17 cellular contexts compared by ENCODE assay signal in genomic region chr1:1332774-1333480, GRCh38. TPM values are rescaled to one million over a fixed set of nuclear protein-coding genes. Genes with fewer than 3 reads are reported as not detected.
A peak's percentile ranks its signal among the peaks of the same experiment; 100 is the strongest.
DNase-seq lines count a peak whose midpoint lies in the region; ATAC-seq and TF ChIP-seq lines count a peak whose summit lies in the region.
"Had no signal": no experiment of that assay in that cellular context is flagged by ENCODE, and none has a peak within 500 bp of the region (broad histone marks: within the 10 kb centered on the region; RNA-seq: fewer than 3 reads in every experiment).

No MANE protein-coding gene starts in this region.

- H3K36me3 Mint-ChIP-seq in activated CD4-positive, alpha-beta memory T cell treated with anti-CD3 and anti-CD28 coated beads for 36 hours, result no peaks in the 10 kb centered on the region
- H3K36me3 Mint-ChIP-seq: natural killer cell treated with Interleukin-12 subunit alpha and Interleukin-12 subunit beta and Interleukin-15 and Interleukin-18, amount 100 ng/mL, for 72 hours; T-cell had no signal

- no peak overlapping the region for H2BK120ac ChIP-seq in neuronal stem cell (ENCODE audit: low read depth, low read length)

- POLR2A ChIA-PET in activated CD4-positive, alpha-beta memory T cell treated with anti-CD3 and anti-CD28 coated beads for 36 hours (lab: Charles Lee), result interaction anchor here (1.9 kb wide), 1 partner anchor 13 kb away, joined by 4 read pairs; no protein-coding TSS in a partner anchor

- no peak overlapping the region for H3K27ac Mint-ChIP-seq in activated CD4-positive, alpha-beta memory T cell treated with anti-CD3 and anti-CD28 coated beads for 36 hours
- H3K27ac Mint-ChIP-seq: natural killer cell treated with Interleukin-12 subunit alpha and Interleukin-12 subunit beta and Interleukin-15 and Interleukin-18, amount 100 ng/mL, for 72 hours; T-cell had no signal

- no peaks in the 10 kb centered on the region for H3K4me1 Mint-ChIP-seq in activated CD4-positive, alpha-beta memory T cell treated with anti-CD3 and anti-CD28 coated beads for 36 hours (ENCODE audit: low read depth)

- BruUV-seq in mammary epithelial cell (replicated peaks; lab: Mats Ljungman, UMichigan), result no TSS peak

- peak; percentile 20 for DNase-seq in NCI-H69 (lab: John Stamatoyannopoulos, UW)
- peak; percentile 77 for DNase-seq in mammary epithelial cell
- DNase-seq in neuronal stem cell (ENCODE audit: low spot score), result no peak
- DNase-seq in iPS-NIHi7 (ENCODE audit: extremely low spot score), result no peak
- no peak for DNase-seq in activated CD4-positive, alpha-beta memory T cell treated with anti-CD3 and anti-CD28 coated beads for 36 hours
- DNase-seq: activated effector memory CD4-positive, alpha-beta T cell treated with anti-CD3 and anti-CD28 coated beads, Interleukin-2, amount 50 U/mL, for 16 hours; BE2C; DMS153; GOT3; left ventricle myocardium inferior; NCI-H1417 treated with DMSO at 0.1 percent for 48 hours; retina; T-cell had no signal

- H2AFZ ChIP-seq in mammary epithelial cell (ENCODE audit: low read depth, low read length) (no peak overlapping the region), neuronal stem cell (ENCODE audit: low read length) (no peak overlapping the region)
- H2AFZ ChIP-seq: hepatocyte had no signal

- H3K27me3 ChIP-seq in mammary epithelial cell (ENCODE audit: insufficient read depth, low read length) (no peaks in the 10 kb centered on the region), neuronal stem cell (ENCODE audit: control insufficient read depth in 3 of 3, insufficient read depth in 3 of 3, low read depth in 1 of 3, low read length in 3 of 3) (peaks cover 0 to 2% (median 0%) of the 10 kb centered on the region in 3 experiments)
- H3K27me3 ChIP-seq: esophagus muscularis mucosa, hepatocyte had no signal

- peaks cover 14% of the 10 kb centered on the region for H3K79me1 ChIP-seq in neuronal stem cell (ENCODE audit: low read depth, low read length)

- H3K14ac ChIP-seq in neuronal stem cell (ENCODE audit: low read length), result no peak overlapping the region

- no peak overlapping the region for H2BK5ac ChIP-seq in neuronal stem cell (ENCODE audit: low read length)

- H4K8ac ChIP-seq in neuronal stem cell (ENCODE audit: low read depth, low read length), result peak overlapping the region; percentile 4

- H3K4me3 ChIP-seq in mammary epithelial cell (replicated peaks in 1 of 3; ENCODE audit: insufficient read depth in 1 of 3, low read depth in 2 of 3, low read length in 3 of 3), result no peak overlapping the region
- H3K4me3 ChIP-seq in neuronal stem cell (ENCODE audit: low read length in 2 of 2), result peak overlapping the region in 1 of 2 donors; percentile 44
- H3K4me3 ChIP-seq: esophagus muscularis mucosa, hepatocyte, left ventricle myocardium inferior had no signal

- peak overlapping the region; percentile 99 for H3K23ac ChIP-seq in neuronal stem cell (ENCODE audit: low read depth, low read length, poor library complexity)

- no peaks in the 10 kb centered on the region for H3K9me3 ChIP-seq in mammary epithelial cell (replicated peaks; ENCODE audit: insufficient read depth, low read length)
- H3K9me3 ChIP-seq in neuronal stem cell (replicated peaks in 1 of 2; ENCODE audit: control insufficient read depth in 2 of 2, insufficient read depth in 1 of 2, low read depth in 1 of 2, low read length in 2 of 2), result peaks cover 0 to 9% of the 10 kb centered on the region in 2 donors
- H3K9me3 ChIP-seq: BE2C, esophagus muscularis mucosa, left ventricle myocardium inferior had no signal

- H3K27ac ChIP-seq in mammary epithelial cell (ENCODE audit: insufficient read depth, low read depth, low read length), result no peak overlapping the region
- no peak overlapping the region for H3K27ac ChIP-seq in neuronal stem cell (replicated peaks; ENCODE audit: low read length)
- H3K27ac ChIP-seq: esophagus muscularis mucosa, hepatocyte, left ventricle myocardium inferior had no signal

- no peaks in the 10 kb centered on the region for H3K79me2 ChIP-seq in mammary epithelial cell (ENCODE audit: insufficient read depth, low read length)
- H3K79me2 ChIP-seq: hepatocyte had no signal

- H3K36me3 ChIP-seq in mammary epithelial cell (ENCODE audit: insufficient read depth, low read length) (peaks cover 3% of the 10 kb centered on the region), neuronal stem cell (replicated peaks in 1 of 2; ENCODE audit: control insufficient read depth in 2 of 2, insufficient read depth in 2 of 2, low read length in 2 of 2) (peaks cover 12 to 25% of the 10 kb centered on the region in 2 donors)

- dilution Hi-C loops in mammary epithelial cell (cut with HindIII; ENCODE audit: low sequenced_read_pairs), result no loop called here

- H3K18ac ChIP-seq in neuronal stem cell (ENCODE audit: low read length), result no peak overlapping the region

- H2BK15ac ChIP-seq in neuronal stem cell (ENCODE audit: low read length), result no peak overlapping the region

- CTCF ChIA-PET in mammary epithelial cell (lab: Charles Lee; ENCODE audit: low non-redundant PET), result no interaction called here
- CTCF ChIA-PET in activated CD4-positive, alpha-beta memory T cell treated with anti-CD3 and anti-CD28 coated beads for 36 hours (lab: Charles Lee), result no interaction called here

- no peak overlapping the region for H4K91ac ChIP-seq in neuronal stem cell (ENCODE audit: low read depth, low read length, poor library complexity)

- peak overlapping the region; percentile 22 for H3K4me2 ChIP-seq in mammary epithelial cell (ENCODE audit: insufficient read depth, low read depth, low read length)
- H3K4me2 ChIP-seq in neuronal stem cell (ENCODE audit: insufficient read depth, low read length, poor library complexity, severe bottlenecking), result no peak overlapping the region
- H3K4me2 ChIP-seq: hepatocyte had no signal

- no peak overlapping the region for H3K4ac ChIP-seq in neuronal stem cell (ENCODE audit: low read length)

- 4% methylated on average over 23 of the region's 48 CpGs for WGBS in mammary epithelial cell (ENCODE audit: low coverage, missing lambda C conversion rate)
- no CpG with 5 or more reads among the region's 48 CpGs for WGBS in neuronal stem cell (ENCODE audit: extremely low coverage in 2 of 2, insufficient read length in 2 of 2, insufficient replicate concordance in 1 of 2), 2 donors

- peaks cover 10% of the 10 kb centered on the region for H4K20me1 ChIP-seq in mammary epithelial cell (ENCODE audit: insufficient read depth, low read length)

- ATAC-seq in HG02884 (IDR thresholded peaks at IDR 0.05; ENCODE audit: unreplicated experiment), result no peak
- ATAC-seq: natural killer cell treated with Interleukin-12 subunit alpha and Interleukin-12 subunit beta and Interleukin-15 and Interleukin-18, amount 100 ng/mL, for 72 hours; T-cell had no signal

- no peak for TF ChIP-seq CTCF in mammary epithelial cell (conservative IDR thresholded peaks at IDR 0.05 in 1 of 2, IDR thresholded peaks at IDR 0.05 in 1 of 2; ENCODE audit: extremely low read depth in 1 of 2, insufficient read depth in 1 of 2, low read depth in 1 of 2, low read length in 2 of 2)

- no peaks in the 10 kb centered on the region for H3K27me3 Mint-ChIP-seq in activated CD4-positive, alpha-beta memory T cell treated with anti-CD3 and anti-CD28 coated beads for 36 hours
- H3K27me3 Mint-ChIP-seq: natural killer cell treated with Interleukin-12 subunit alpha and Interleukin-12 subunit beta and Interleukin-15 and Interleukin-18, amount 100 ng/mL, for 72 hours; T-cell had no signal

- intact Hi-C loops in mammary epithelial cell (cut with micrococcal nuclease), result no loop called here
- intact Hi-C loops in activated CD4-positive, alpha-beta memory T cell treated with anti-CD3 and anti-CD28 coated beads for 36 hours (cut with micrococcal nuclease), result no loop called here

- no peak overlapping the region for H2BK12ac ChIP-seq in neuronal stem cell (ENCODE audit: low read length)

- H3K9me3 Mint-ChIP-seq in activated CD4-positive, alpha-beta memory T cell treated with anti-CD3 and anti-CD28 coated beads for 36 hours, result no peaks in the 10 kb centered on the region
- H3K9me3 Mint-ChIP-seq: natural killer cell treated with Interleukin-12 subunit alpha and Interleukin-12 subunit beta and Interleukin-15 and Interleukin-18, amount 100 ng/mL, for 72 hours; T-cell had no signal

- H2AK5ac ChIP-seq in neuronal stem cell (ENCODE audit: low read depth, low read length), result no peak overlapping the region

- no peak overlapping the region for H3K9ac ChIP-seq in mammary epithelial cell (ENCODE audit: insufficient read depth, low read length)
- peak overlapping the region; percentile 12 for H3K9ac ChIP-seq in neuronal stem cell (ENCODE audit: low read depth, low read length, poor library complexity)

- no peak overlapping the region for H3K4me3 Mint-ChIP-seq in activated CD4-positive, alpha-beta memory T cell treated with anti-CD3 and anti-CD28 coated beads for 36 hours
- H3K4me3 Mint-ChIP-seq: natural killer cell treated with Interleukin-12 subunit alpha and Interleukin-12 subunit beta and Interleukin-15 and Interleukin-18, amount 100 ng/mL, for 72 hours; T-cell had no signal

- H3K4me1 ChIP-seq in mammary epithelial cell (ENCODE audit: insufficient read depth, low read length), result peaks cover 39% of the 10 kb centered on the region
- peaks cover 8 to 11% of the 10 kb centered on the region in 2 donors for H3K4me1 ChIP-seq in neuronal stem cell (ENCODE audit: control insufficient read depth in 2 of 2, insufficient read depth in 1 of 2, low read depth in 1 of 2, low read length in 2 of 2)
- H3K4me1 ChIP-seq: BE2C had no signal

- in situ Hi-C loops in mammary epithelial cell (cut with MboI; ENCODE audit: low sequenced_read_pairs in 2 of 2), result no loop called here

RNA-seq across cellular contexts. Expression of gene TAS1R3, which starts 1.8 kb away (rescaled TPM):
- under 1 TPM in 1 of 2 donors, not detected in 1; under 0.01 TPM for total RNA-seq in mammary epithelial cell
- polyA plus RNA-seq in mammary epithelial cell, result 0.09 TPM
- not detected for polyA minus RNA-seq in mammary epithelial cell
- 0.14 TPM for polyA plus RNA-seq in neuronal stem cell (2013, experiment 1 of 2)
- 0.12 TPM for polyA plus RNA-seq in neuronal stem cell (2013, experiment 2 of 2)
- total RNA-seq in activated CD4-positive, alpha-beta memory T cell treated with anti-CD3 and anti-CD28 coated beads for 36 hours, result under 1 TPM in 1 of 2 experiments, not detected in 1; 0.10 TPM

RNA-seq across cellular contexts. Expression of gene CPTP, which starts 8.3 kb away (rescaled TPM):
- 10 to 100 TPM; 12.0 to 25.0 TPM for total RNA-seq in mammary epithelial cell
- polyA plus RNA-seq in mammary epithelial cell, result 16.4 TPM
- polyA minus RNA-seq in mammary epithelial cell, result 3.6 TPM
- 9.4 TPM for polyA plus RNA-seq in neuronal stem cell (2013, experiment 1 of 2)
- 9.2 TPM for polyA plus RNA-seq in neuronal stem cell (2013, experiment 2 of 2)
- 10 to 100 TPM; 12.1 to 13.1 TPM for total RNA-seq in activated CD4-positive, alpha-beta memory T cell treated with anti-CD3 and anti-CD28 coated beads for 36 hours

RNA-seq across cellular contexts. Expression of gene INTS11, which starts 8.5 kb away (rescaled TPM):
- 100 to 1,000 TPM in 1 of 2 donors, 10 to 100 TPM in 1; 46.3 to 107 TPM for total RNA-seq in mammary epithelial cell
- 109 TPM for polyA plus RNA-seq in mammary epithelial cell
- polyA minus RNA-seq in mammary epithelial cell, result 162 TPM
- polyA plus RNA-seq in neuronal stem cell (2013, experiment 1 of 2), result 73.8 TPM
- 72.0 TPM for polyA plus RNA-seq in neuronal stem cell (2013, experiment 2 of 2)
- total RNA-seq in activated CD4-positive, alpha-beta memory T cell treated with anti-CD3 and anti-CD28 coated beads for 36 hours, result 100 to 1,000 TPM; 107 to 120 TPM

RNA-seq across cellular contexts. Expression of gene DVL1, which starts 16.3 kb away (rescaled TPM):
- total RNA-seq in mammary epithelial cell, result 100 to 1,000 TPM in 1 of 2 donors, 10 to 100 TPM in 1; 62.0 to 109 TPM
- polyA plus RNA-seq in mammary epithelial cell, result 37.4 TPM
- polyA minus RNA-seq in mammary epithelial cell, result 20.1 TPM
- polyA plus RNA-seq in neuronal stem cell (2013, experiment 1 of 2), result 31.8 TPM
- 31.9 TPM for polyA plus RNA-seq in neuronal stem cell (2013, experiment 2 of 2)
- 10 to 100 TPM; 37.6 to 38.6 TPM for total RNA-seq in activated CD4-positive, alpha-beta memory T cell treated with anti-CD3 and anti-CD28 coated beads for 36 hours

RNA-seq across cellular contexts. Expression of gene PUSL1, which starts 24.5 kb away (rescaled TPM):
- 10 to 100 TPM; 21.5 to 23.6 TPM for total RNA-seq in mammary epithelial cell
- polyA plus RNA-seq in mammary epithelial cell, result 25.3 TPM
- 32.6 TPM for polyA minus RNA-seq in mammary epithelial cell
- 15.2 TPM for polyA plus RNA-seq in neuronal stem cell (2013, experiment 1 of 2)
- 15.0 TPM for polyA plus RNA-seq in neuronal stem cell (2013, experiment 2 of 2)
- 10 to 100 TPM; 19.7 to 23.1 TPM for total RNA-seq in activated CD4-positive, alpha-beta memory T cell treated with anti-CD3 and anti-CD28 coated beads for 36 hours

Comparison
In these comparisons a context has a peak if more than half of its experiments do, and no peak if none do; other contexts are left out.
1. DNase-seq: peak in NCI-H69 (single experiment) and mammary epithelial cell (single experiment); none in neuronal stem cell (single experiment), iPS-NIHi7 (single experiment) and activated CD4-positive, alpha-beta memory T cell treated with anti-CD3 and anti-CD28 coated beads for 36 hours (single experiment).